11 cellular contexts compared by ENCODE assay signal in the genomic region with DNA sequence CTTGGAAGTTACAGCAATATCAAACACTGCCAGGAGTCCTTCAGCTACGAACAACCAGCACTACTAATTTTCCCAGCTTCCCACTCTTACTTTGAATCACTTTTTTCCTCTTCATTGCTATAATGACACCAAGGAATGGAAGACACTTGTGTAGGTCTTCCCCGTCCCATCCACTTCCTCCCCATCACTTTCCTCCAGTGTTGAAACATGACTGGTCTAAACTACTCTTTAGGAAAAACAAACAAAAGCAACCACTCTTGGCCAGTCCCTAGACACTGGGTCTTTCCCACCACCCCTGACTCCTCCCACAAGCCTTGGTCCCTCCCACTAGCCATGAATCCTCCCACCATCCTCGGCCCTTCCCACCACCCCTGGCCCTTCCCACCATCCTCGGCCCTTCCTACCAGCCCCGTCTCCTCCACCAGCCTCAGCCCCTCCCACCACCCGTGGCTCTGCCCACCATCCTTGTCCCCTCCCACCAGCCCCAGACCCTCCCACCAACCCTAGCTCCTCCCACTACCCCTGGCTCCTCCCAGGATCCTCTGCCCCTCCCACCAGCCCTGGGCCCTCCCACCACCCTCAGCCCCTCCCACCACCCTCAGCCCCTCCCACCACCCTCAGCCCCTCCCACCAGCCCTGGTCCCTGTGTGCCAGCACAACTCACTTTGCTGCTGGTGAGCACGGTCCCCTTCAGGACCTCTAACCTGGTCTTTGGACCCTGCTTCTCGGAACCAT.
A peak's percentile ranks its signal among the peaks of the same experiment; 100 is the strongest.
DNase-seq lines count a peak whose midpoint lies in the region; ATAC-seq and TF ChIP-seq lines count a peak whose summit lies in the region.
"Had no signal": no experiment of that assay in that cellular context is flagged by ENCODE, and none has a peak within 500 bp of the region (broad histone marks: within the 10 kb centered on the region; RNA-seq: fewer than 3 reads in every experiment).

No MANE protein-coding gene starts in this region.

- no peak for TF ChIP-seq POLR2A in body of pancreas (IDR thresholded peaks at IDR 0.05)

- no peak overlapping the region for H3K27ac ChIP-seq in body of pancreas
- H3K27ac ChIP-seq: heart left ventricle had no signal

- H3K36me3 ChIP-seq in body of pancreas (replicated peaks in 1 of 2; ENCODE audit: insufficient read depth in 1 of 2, low read depth in 2 of 2) = no peaks in the 10 kb centered on the region
- H3K36me3 ChIP-seq: heart left ventricle had no signal

- DNase-seq in activated T-cell treated with anti-CD3 and anti-CD28 coated beads for 48 hours (ENCODE audit: low read depth) (peak; percentile 10), body of pancreas (peak in 3 of 4 donors; percentile 25 to 65 (median 60)), head of caudate nucleus (no peak)
- DNase-seq in activated T-cell treated with anti-CD3 and anti-CD28 coated beads, Interleukin-2, amount 50 U/mL, for 1 hour = no peak
- peak; percentile 42 for DNase-seq in stimulated activated CD8-positive, alpha-beta memory T cell treated with anti-CD3 and anti-CD28 coated beads, Interleukin-4, amount 100 ng/mL, for 48 hours
- no peak for DNase-seq in activated CD4-positive, CD25-positive, alpha-beta regulatory T cell treated with anti-CD3 and anti-CD28 coated beads, Interleukin-2, amount 50 U/mL, for 72 hours
- DNase-seq in effector CD8-positive, alpha-beta T cell (lab: John Stamatoyannopoulos, UW) = no peak
- DNase-seq: activated CD8-positive, alpha-beta memory T cell treated with anti-CD3 and anti-CD28 coated beads, Interleukin-2, amount 50 U/mL, for 4 hours; cerebellar nuclear complex; heart left ventricle had no signal

- peak; percentile 55 for ATAC-seq in HG02885 (IDR thresholded peaks at IDR 0.05; ENCODE audit: poor library complexity, unreplicated experiment)
- ATAC-seq in body of pancreas = peak; percentile 72

- H3K27me3 ChIP-seq in body of pancreas = no peaks in the 10 kb centered on the region
- H3K27me3 ChIP-seq: heart left ventricle had no signal

- WGBS in body of pancreas, 2 donors = 57 to 70% methylated on average over 8 of the region's 8 CpGs

- intact Hi-C loops in body of pancreas (cut with DNase I) = loop anchor here (10.0 kb wide), 1 partner anchor 68 kb away; the partner anchor contains the start of gene CXCL12
- intact Hi-C loops in head of caudate nucleus (cut with DNase I) = no loop called here

- H3K4me3 ChIP-seq in body of pancreas = no peak overlapping the region
- H3K4me3 ChIP-seq: heart left ventricle had no signal

- H3K4me1 ChIP-seq in body of pancreas = no peaks in the 10 kb centered on the region

- H3K9me3 ChIP-seq in body of pancreas = no peaks in the 10 kb centered on the region
- H3K9me3 ChIP-seq: heart left ventricle had no signal

- TF ChIP-seq CTCF in body of pancreas (IDR thresholded peaks at IDR 0.05) = no peak

Comparison
In these comparisons a context has a peak if more than half of its experiments do, and no peak if none do; other contexts are left out.
1. DNase-seq: peak in activated T-cell treated with anti-CD3 and anti-CD28 coated beads for 48 hours (single experiment), body of pancreas (3 of 4) and stimulated activated CD8-positive, alpha-beta memory T cell treated with anti-CD3 and anti-CD28 coated beads, Interleukin-4, amount 100 ng/mL, for 48 hours (single experiment); none in activated T-cell treated with anti-CD3 and anti-CD28 coated beads, Interleukin-2, amount 50 U/mL, for 1 hour (single experiment), activated CD4-positive, CD25-positive, alpha-beta regulatory T cell treated with anti-CD3 and anti-CD28 coated beads, Interleukin-2, amount 50 U/mL, for 72 hours (single experiment), head of caudate nucleus (0 of 42) and effector CD8-positive, alpha-beta T cell (single experiment).